Comparison of ENCODE assay signal across 11 cellular contexts in genomic region chr21:36910581-36911307, GRCh38. TPM values are rescaled to one million over a fixed set of nuclear protein-coding genes. Genes with fewer than 3 reads are reported as not detected.
DNase-seq lines count a peak whose midpoint lies in the region; ATAC-seq, FAIRE-seq and TF ChIP-seq lines count a peak whose summit lies in the region.
"Had no signal": no experiment of that assay in that cellular context is flagged by ENCODE, and none has a peak within 500 bp of the region (broad histone marks: within the 10 kb centered on the region; RNA-seq: fewer than 3 reads in every experiment).

No MANE protein-coding gene starts in this region.

- no peak overlapping the region for H3K4me3 Mint-ChIP-seq in astrocyte (ENCODE audit: unreplicated experiment)

- H4K20me1 ChIP-seq in astrocyte (ENCODE audit: insufficient read depth, low read length) = no peaks in the 10 kb centered on the region

- DNase-seq in Right ventricle myocardium inferior (ENCODE audit: missing footprints) (no peak), left ventricle myocardium inferior (no peak), astrocyte (ENCODE audit: low read depth) (peak; percentile 70), heart right ventricle (peak; percentile 17 to 32), dorsolateral prefrontal cortex (no peak), small intestine (no peak)
- DNase-seq in activated T-cell treated with anti-CD3 and anti-CD28 coated beads, Interleukin-2, amount 50 U/mL, for 1 hour = no peak
- DNase-seq: NCI-H1417 treated with DMSO at 0.1 percent for 48 hours, spleen had no signal

- FAIRE-seq in astrocyte (lab: Jason Lieb, UNC) = no peak
- no peak for FAIRE-seq in small intestine (lab: Jason Lieb, UNC)

- peak overlapping the region; percentile 73 for H3K9ac ChIP-seq in astrocyte (ENCODE audit: low read length)

- H3K27ac Mint-ChIP-seq in astrocyte (ENCODE audit: unreplicated experiment) = no peak overlapping the region

- peak; percentile 84 for ATAC-seq in Right ventricle myocardium inferior
- peak in 5 of 8 donors; percentile 17 to 74 (median 58) for ATAC-seq in heart right ventricle
- ATAC-seq in GM21786 (IDR thresholded peaks at IDR 0.05; ENCODE audit: unreplicated experiment) = no peak

- WGBS in heart right ventricle, 2 donors = 74 to 77% methylated on average over 17 of the region's 17 CpGs
- WGBS in small intestine, 3 donors = 78 to 94% (median 91%) methylated on average over 17 of the region's 17 CpGs

- no peak overlapping the region for H3K4me2 ChIP-seq in astrocyte (ENCODE audit: low read length)

- peaks cover 7% of the 10 kb centered on the region for H3K36me3 Mint-ChIP-seq in astrocyte (ENCODE audit: low read depth, unreplicated experiment)
- H3K36me3 Mint-ChIP-seq: CD4-positive, CD25-positive, alpha-beta regulatory T cell had no signal

- H3K4me1 ChIP-seq in left ventricle myocardium inferior (no peaks in the 10 kb centered on the region), astrocyte (ENCODE audit: insufficient read depth, low read length) (peaks cover 22% of the 10 kb centered on the region), heart right ventricle (peaks cover 0 to 4% (median 0%) of the 10 kb centered on the region in 9 donors), small intestine (ENCODE audit: control insufficient read depth in 2 of 2, insufficient read depth in 1 of 2, low read depth in 1 of 2, low read length in 1 of 2) (peaks cover 0 to 4% of the 10 kb centered on the region in 2 donors)
- H3K4me1 ChIP-seq: spleen had no signal

- no peak overlapping the region for H3K4me3 ChIP-seq in left ventricle myocardium inferior
- no peak overlapping the region for H3K4me3 ChIP-seq in astrocyte (ENCODE audit: insufficient read depth, low read depth, low read length)
- H3K4me3 ChIP-seq in heart right ventricle = no peak overlapping the region
- H3K4me3 ChIP-seq in dorsolateral prefrontal cortex = peak overlapping the region in 1 of 59 donors; percentile 7
- no peak overlapping the region for H3K4me3 ChIP-seq in small intestine (ENCODE audit: low read depth in 1 of 2, low read length in 2 of 2)
- H3K4me3 ChIP-seq: spleen had no signal

- no peak for TF ChIP-seq CTCF in left ventricle myocardium inferior (IDR thresholded peaks at IDR 0.05; ENCODE audit: borderline replicate concordance)
- no peak for TF ChIP-seq CTCF in astrocyte (IDR thresholded peaks at IDR 0.05; ENCODE audit: insufficient read depth, low read depth, low read length)
- TF ChIP-seq CTCF in heart right ventricle (IDR thresholded peaks at IDR 0.05) = no peak
- TF ChIP-seq CTCF in dorsolateral prefrontal cortex (IDR thresholded peaks at IDR 0.05 in 54 of 56, conservative IDR thresholded peaks at IDR 0.05 in 2 of 56; ENCODE audit: low read depth in 1 of 56, partially characterized antibody in 56 of 56) = no peak

- no peaks in the 10 kb centered on the region for H3K9me3 Mint-ChIP-seq in astrocyte (ENCODE audit: unreplicated experiment)
- H3K9me3 Mint-ChIP-seq: CD4-positive, CD25-positive, alpha-beta regulatory T cell had no signal

- H2AFZ ChIP-seq in astrocyte (ENCODE audit: low read depth, low read length) = peak overlapping the region; percentile 9

- H3K27ac ChIP-seq in left ventricle myocardium inferior (replicated peaks) (no peak overlapping the region), astrocyte (ENCODE audit: low read depth, low read length) (peak overlapping the region; percentile 99), heart right ventricle (no peak overlapping the region), dorsolateral prefrontal cortex (no peak overlapping the region), small intestine (ENCODE audit: low read depth in 1 of 2, low read length in 1 of 2) (peak overlapping the region in 1 of 2 donors; percentile 42)
- H3K27ac ChIP-seq: spleen had no signal

- H3K4me1 Mint-ChIP-seq in astrocyte (ENCODE audit: low read depth, unreplicated experiment) = peaks cover 5% of the 10 kb centered on the region

- H3K27me3 Mint-ChIP-seq in astrocyte (ENCODE audit: low read depth, unreplicated experiment) = no peaks in the 10 kb centered on the region
- H3K27me3 Mint-ChIP-seq: CD4-positive, CD25-positive, alpha-beta regulatory T cell had no signal

- peaks cover 8% of the 10 kb centered on the region for H3K79me2 ChIP-seq in astrocyte (ENCODE audit: insufficient read depth, low read length)

- H3K36me3 ChIP-seq in left ventricle myocardium inferior (no peaks in the 10 kb centered on the region), astrocyte (ENCODE audit: insufficient read depth, low read length) (no peaks in the 10 kb centered on the region), heart right ventricle (no peaks in the 10 kb centered on the region), small intestine (ENCODE audit: control insufficient read depth in 2 of 2, insufficient read depth in 2 of 2, low read length in 2 of 2) (peaks cover 0 to 2% of the 10 kb centered on the region in 2 donors)

- H3K27me3 ChIP-seq in left ventricle myocardium inferior (ENCODE audit: low read depth) = no peaks in the 10 kb centered on the region
- H3K27me3 ChIP-seq in astrocyte (ENCODE audit: insufficient read depth, low read length) = no peaks in the 10 kb centered on the region
- H3K27me3 ChIP-seq in heart right ventricle = no peaks in the 10 kb centered on the region
- H3K27me3 ChIP-seq in dorsolateral prefrontal cortex = no peaks in the 10 kb centered on the region
- H3K27me3 ChIP-seq in small intestine (ENCODE audit: control insufficient read depth in 2 of 2, insufficient read depth in 2 of 2, low read length in 2 of 2) = no peaks in the 10 kb centered on the region
- H3K27me3 ChIP-seq: spleen had no signal

- intact Hi-C loops in Right ventricle myocardium inferior (cut with DNase I) = no loop called here
- intact Hi-C loops in left ventricle myocardium inferior (cut with micrococcal nuclease) = loop anchor here (10.0 kb wide), 1 partner anchor 166 kb away; no protein-coding TSS in a partner anchor
- intact Hi-C loops in heart right ventricle (cut with DNase I) = loop anchor here in 2 of 10 donors (10.0 kb wide), 2 partner anchors 56 to 166 kb away; no protein-coding TSS in a partner anchor
- intact Hi-C loops in dorsolateral prefrontal cortex (cut with DNase I) = loop anchor here in 1 of 2 donors (10.0 kb wide), 1 partner anchor 56 kb away; no protein-coding TSS in a partner anchor

- H3K9me3 ChIP-seq in left ventricle myocardium inferior (replicated peaks) (no peaks in the 10 kb centered on the region), astrocyte (ENCODE audit: insufficient read depth, low read depth, low read length) (no peaks in the 10 kb centered on the region), heart right ventricle (no peaks in the 10 kb centered on the region), small intestine (ENCODE audit: control insufficient read depth, low read depth) (no peaks in the 10 kb centered on the region)
- H3K9me3 ChIP-seq: spleen had no signal

RNA-seq across cellular contexts. Expression of gene HLCS, which starts 55.7 kb away (rescaled TPM):
- total RNA-seq in Right ventricle myocardium inferior = 6.8 TPM
- 5.3 TPM for total RNA-seq in left ventricle myocardium inferior
- total RNA-seq in astrocyte = 20.9 and 24.3 TPM in 2 replicates
- total RNA-seq in heart right ventricle = 1 to 10 TPM; 5.0 to 9.6 (median 7.5) TPM
- polyA plus RNA-seq in heart right ventricle = 1 to 10 TPM; 2.0 to 2.5 TPM
- total RNA-seq in dorsolateral prefrontal cortex = 10 to 100 TPM; 18.7 to 38.4 (median 25.9) TPM
- polyA plus RNA-seq in small intestine = 1 to 10 TPM; 2.7 to 6.8 (median 2.9) TPM

Comparison
In these comparisons a context has a peak if more than half of its experiments do, and no peak if none do; other contexts are left out.
1. DNase-seq: peak in astrocyte (single experiment) and heart right ventricle (2 of 2); none in Right ventricle myocardium inferior (single experiment), left ventricle myocardium inferior (single experiment), dorsolateral prefrontal cortex (0 of 10), small intestine (single experiment) and activated T-cell treated with anti-CD3 and anti-CD28 coated beads, Interleukin-2, amount 50 U/mL, for 1 hour (single experiment).